24 cellular contexts compared by ENCODE assay signal in genomic region chr7:42224391-42225003, GRCh38. TPM values are rescaled to one million over a fixed set of nuclear protein-coding genes. Genes with fewer than 3 reads are reported as not detected.
DNase-seq lines count a peak whose midpoint lies in the region; ATAC-seq and TF ChIP-seq lines count a peak whose summit lies in the region.
"Had no signal": no experiment of that assay in that cellular context is flagged by ENCODE, and none has a peak within 500 bp of the region (broad histone marks: within the 10 kb centered on the region; RNA-seq: fewer than 3 reads in every experiment).

No MANE protein-coding gene starts in this region.

- H3K4me1 ChIP-seq in DND-41 (ENCODE audit: insufficient read depth, low read length) = no peaks in the 10 kb centered on the region
- peaks cover 81% of the 10 kb centered on the region for H3K4me1 ChIP-seq in HUES48 (ENCODE audit: control insufficient read depth, insufficient read depth, low read length)
- peaks cover 0 to 12% (median 6%) of the 10 kb centered on the region in 6 donors for H3K4me1 ChIP-seq in spleen
- H3K4me1 ChIP-seq: BE2C had no signal

- no peaks in the 10 kb centered on the region for H3K36me3 Mint-ChIP-seq in endothelial cell (ENCODE audit: low read depth, unreplicated experiment)
- peaks cover 4% of the 10 kb centered on the region for H3K36me3 Mint-ChIP-seq in neural crest cell (ENCODE audit: low read depth)
- H3K36me3 Mint-ChIP-seq: activated naive CD4-positive, alpha-beta T cell treated with anti-CD3 and anti-CD28 coated beads, Interleukin-2, amount 10 ng/mL, durations not matched to agents 7 days and 5 days had no signal

- H3K4me3 Mint-ChIP-seq in endothelial cell (ENCODE audit: unreplicated experiment) = no peak overlapping the region
- H3K4me3 Mint-ChIP-seq in neural crest cell = peak overlapping the region; percentile 25
- H3K4me3 Mint-ChIP-seq: activated naive CD4-positive, alpha-beta T cell treated with anti-CD3 and anti-CD28 coated beads, Interleukin-2, amount 10 ng/mL, durations not matched to agents 7 days and 5 days had no signal

- peaks cover 9% of the 10 kb centered on the region; the same call in 1 of the 2 replicates for H4K20me1 ChIP-seq in DND-41 (ENCODE audit: insufficient read depth, low read length)

- H3K27ac Mint-ChIP-seq in endothelial cell (ENCODE audit: unreplicated experiment) (no peak overlapping the region), neural crest cell (ENCODE audit: unreplicated experiment) (no peak overlapping the region)
- H3K27ac Mint-ChIP-seq: activated naive CD4-positive, alpha-beta T cell treated with anti-CD3 and anti-CD28 coated beads, Interleukin-2, amount 10 ng/mL, durations not matched to agents 7 days and 5 days had no signal

- H3K79me2 ChIP-seq in DND-41 (ENCODE audit: insufficient read depth, low read length) = no peaks in the 10 kb centered on the region; the same call in 1 of the 2 replicates

- H3K36me3 ChIP-seq in DND-41 (ENCODE audit: insufficient read depth, low read length) (peaks cover 22% of the 10 kb centered on the region; the same call in 1 of the 2 replicates), HUES48 (ENCODE audit: control insufficient read depth, insufficient read depth, low read length) (no peaks in the 10 kb centered on the region), spleen (no peaks in the 10 kb centered on the region)
- H3K36me3 ChIP-seq: BE2C, stomach had no signal

- H3K9me3 ChIP-seq in DND-41 (ENCODE audit: insufficient read depth, low read length, severe bottlenecking) (no peaks in the 10 kb centered on the region), HUES48 (ENCODE audit: control insufficient read depth, insufficient read depth, low read length) (no peaks in the 10 kb centered on the region), spleen (no peaks in the 10 kb centered on the region)
- H3K9me3 ChIP-seq: BE2C, stomach, tibial artery had no signal

- no peaks in the 10 kb centered on the region for H3K27me3 Mint-ChIP-seq in endothelial cell (ENCODE audit: unreplicated experiment)
- H3K27me3 Mint-ChIP-seq in neural crest cell (ENCODE audit: low read depth) = no peaks in the 10 kb centered on the region

- no peak for ATAC-seq in DND-41 (ENCODE audit: insufficient read depth, low read depth)
- ATAC-seq: left lobe of liver had no signal

- H3K9ac ChIP-seq in DND-41 (ENCODE audit: low read depth, low read length) (no peak overlapping the region), HUES48 (ENCODE audit: low read depth, low read length) (peak overlapping the region; percentile 7; the same call in 1 of the 2 replicates)

- in situ Hi-C loops in KBM-7 (cut with MboI; ENCODE audit: low pct_unique_long_range_greater_than_20kb, low sequenced_read_pairs) = no loop called here

- H2AFZ ChIP-seq in DND-41 (ENCODE audit: low read depth, low read length) = no peak overlapping the region

- no peaks in the 10 kb centered on the region for H3K9me3 Mint-ChIP-seq in endothelial cell (ENCODE audit: unreplicated experiment)
- no peaks in the 10 kb centered on the region for H3K9me3 Mint-ChIP-seq in neural crest cell
- H3K9me3 Mint-ChIP-seq: activated naive CD4-positive, alpha-beta T cell treated with anti-CD3 and anti-CD28 coated beads, Interleukin-2, amount 10 ng/mL, durations not matched to agents 7 days and 5 days had no signal

- DNase-seq in DND-41 (no peak), endothelial cell (ENCODE audit: low spot score) (peak; percentile 41), neural crest cell (ENCODE audit: low read depth, low spot score) (no peak), KBM-7 (no peak), spleen (no peak)
- DNase-seq in central memory CD4-positive, alpha-beta T cell = no peak
- DNase-seq in activated naive CD4-positive, alpha-beta T cell treated with Interleukin-2 at 50 U/mL for 16 hours = no peak
- DNase-seq: activated CD4-positive, alpha-beta T cell treated with anti-CD3 and anti-CD28 coated beads, Interleukin-2, amount 50 U/mL, for 48 hours; activated naive CD4-positive, alpha-beta T cell treated with anti-CD3 and anti-CD28 coated beads, Interleukin-2, amount 10 ng/mL, durations not matched to agents 7 days and 5 days; BE2C; effector CD8-positive, alpha-beta T cell; head of caudate nucleus; IMR-90; NCI-H1092; NCI-H187; NCI-H2171 treated with DMSO at 0.1 percent for 48 hours; NCI-H524; NK-92 treated with Interleukin-12 subunit alpha and Interleukin-12 subunit beta, amount 100 ng/mL, for 24 hours; occipital lobe; SIG-M5; stomach; tibial artery had no signal

- TF ChIP-seq CTCF in DND-41 (IDR thresholded peaks at IDR 0.05; ENCODE audit: borderline replicate concordance, extremely low read depth, low read length, poor library complexity, severe bottlenecking) (peak; percentile 16), endothelial cell (IDR thresholded peaks at IDR 0.05; ENCODE audit: unreplicated experiment) (no peak), neural crest cell (conservative IDR thresholded peaks at IDR 0.05) (peak; percentile 39), spleen (IDR thresholded peaks at IDR 0.05 in 8 of 11, conservative IDR thresholded peaks at IDR 0.05 in 3 of 11) (no peak)

- H3K27me3 ChIP-seq in DND-41 (ENCODE audit: insufficient read depth, low read length, poor library complexity) = no peaks in the 10 kb centered on the region
- H3K27me3 ChIP-seq in HUES48 (ENCODE audit: control insufficient read depth, insufficient read depth, low read length) = no peaks in the 10 kb centered on the region
- peaks cover 0 to 37% (median 18%) of the 10 kb centered on the region in 7 donors for H3K27me3 ChIP-seq in spleen (replicated peaks in 1 of 7)
- H3K27me3 ChIP-seq: tibial artery had no signal

- H3K4me1 Mint-ChIP-seq in endothelial cell (ENCODE audit: unreplicated experiment) (peaks cover 17% of the 10 kb centered on the region), neural crest cell (peaks cover 92% of the 10 kb centered on the region)

- TF ChIP-seq POLR2A in spleen (IDR thresholded peaks at IDR 0.05) = no peak

- no peak overlapping the region for H3K27ac ChIP-seq in DND-41 (ENCODE audit: low read length)
- peak overlapping the region; percentile 96 for H3K27ac ChIP-seq in HUES48 (ENCODE audit: low read depth, low read length)
- H3K27ac ChIP-seq in spleen = no peak overlapping the region
- H3K27ac ChIP-seq: stomach, tibial artery had no signal

- no peak overlapping the region for H3K4me2 ChIP-seq in DND-41 (ENCODE audit: insufficient read depth, low read length)

- no peak overlapping the region for H3K4me3 ChIP-seq in DND-41 (ENCODE audit: low read depth in 1 of 2, low read length in 2 of 2)
- no peak overlapping the region for H3K4me3 ChIP-seq in HUES48 (ENCODE audit: low read depth, low read length)
- no peak overlapping the region for H3K4me3 ChIP-seq in spleen
- H3K4me3 ChIP-seq: stomach, tibial artery had no signal

- WGBS in spleen, 5 donors = 77 to 87% (median 83%) methylated on average over 8 of the region's 8 CpGs

- intact Hi-C loops in spleen (cut with DNase I; ENCODE audit: low total_unique reads) = no loop called here

RNA-seq across cellular contexts. Expression of gene GLI3, which starts 12.5 kb away (rescaled TPM):
- 24.9 TPM for total RNA-seq in endothelial cell (ENCODE audit: unreplicated experiment)
- total RNA-seq in neural crest cell = 136 and 141 TPM in 2 replicates
- 1 to 10 TPM in 6 of 7 donors, under 1 TPM in 1; 0.94 to 9.2 (median 6.1) TPM for total RNA-seq in spleen
- under 1 TPM; 0.17 to 0.29 (median 0.24) TPM for polyA plus RNA-seq in spleen

Comparison
In these comparisons a context has a peak if more than half of its experiments do, and no peak if none do; other contexts are left out.
1. CTCF ChIP-seq: peak in DND-41 (single experiment) and neural crest cell (single experiment); none in endothelial cell (single experiment) and spleen (0 of 11).